Comparison of ENCODE assay signal across 15 cellular contexts in the genomic region with DNA sequence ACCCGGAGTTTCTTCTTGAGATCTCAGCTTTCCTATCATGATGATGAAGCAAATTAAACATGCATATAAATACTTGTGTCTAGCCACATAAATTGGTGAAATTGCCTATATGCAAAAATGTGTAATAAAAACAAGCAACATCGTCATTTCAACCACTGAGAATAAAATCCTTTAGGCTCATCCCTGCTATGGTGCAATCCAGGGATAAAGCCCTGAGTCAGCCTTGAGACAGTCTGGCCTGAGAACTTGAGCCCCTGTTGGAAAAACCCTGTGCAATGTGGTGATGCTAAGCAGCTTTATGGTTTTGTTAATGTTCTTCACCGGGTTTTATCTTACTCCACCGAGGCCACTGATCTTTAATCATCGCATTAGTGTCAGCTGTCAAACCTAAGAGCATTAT.
DNase-seq lines count a peak whose midpoint lies in the region; TF ChIP-seq lines count a peak whose summit lies in the region.
"Had no signal": no experiment of that assay in that cellular context is flagged by ENCODE, and none has a peak within 500 bp of the region (broad histone marks: within the 10 kb centered on the region; RNA-seq: fewer than 3 reads in every experiment).

No MANE protein-coding gene starts in this region.

- H3K27me3 Mint-ChIP-seq in activated T-helper 1 cell treated with anti-CD3 and anti-CD28 coated beads, Interleukin-12 subunit alpha, Interleukin-12 subunit beta, Interleukin-2, Interleukin-4 antibody, amounts not matched to agents 30 ng/mL and 10 ng/mL and 1 ng/mL, durations not matched to agents 14 hours and 24 hours and 36 hours (ENCODE audit: insufficient read depth): peaks cover 4% of the 10 kb centered on the region
- H3K27me3 Mint-ChIP-seq: stimulated activated memory B cell treated with anti-CD40 and anti-IgM and Interleukin-4, amounts not matched to agents 10 μg/mL and 1 μg/mL and 100 μg/mL, for 72 hours had no signal

- no peak overlapping the region for H3K27ac Mint-ChIP-seq in activated T-helper 1 cell treated with anti-CD3 and anti-CD28 coated beads, Interleukin-12 subunit alpha, Interleukin-12 subunit beta, Interleukin-2, Interleukin-4 antibody, amounts not matched to agents 30 ng/mL and 10 ng/mL and 1 ng/mL, durations not matched to agents 14 hours and 24 hours and 36 hours
- H3K27ac Mint-ChIP-seq: stimulated activated memory B cell treated with anti-CD40 and anti-IgM and Interleukin-4, amounts not matched to agents 10 μg/mL and 1 μg/mL and 100 μg/mL, for 72 hours had no signal

- H3K36me3 ChIP-seq in HEK293 (ENCODE audit: control insufficient read depth in 2 of 2, insufficient read depth in 1 of 2, low read length in 2 of 2): no peaks in the 10 kb centered on the region; a peak in 1 of 3 replicates

- H3K4me1 ChIP-seq in HEK293 (ENCODE audit: control insufficient read depth, insufficient read depth, low read length): no peaks in the 10 kb centered on the region

- no peak overlapping the region for H3K4me3 Mint-ChIP-seq in activated T-helper 1 cell treated with anti-CD3 and anti-CD28 coated beads, Interleukin-12 subunit alpha, Interleukin-12 subunit beta, Interleukin-2, Interleukin-4 antibody, amounts not matched to agents 30 ng/mL and 10 ng/mL and 1 ng/mL, durations not matched to agents 14 hours and 24 hours and 36 hours
- H3K4me3 Mint-ChIP-seq: stimulated activated memory B cell treated with anti-CD40 and anti-IgM and Interleukin-4, amounts not matched to agents 10 μg/mL and 1 μg/mL and 100 μg/mL, for 72 hours had no signal

- H3K9me3 Mint-ChIP-seq in activated T-helper 1 cell treated with anti-CD3 and anti-CD28 coated beads, Interleukin-12 subunit alpha, Interleukin-12 subunit beta, Interleukin-2, Interleukin-4 antibody, amounts not matched to agents 30 ng/mL and 10 ng/mL and 1 ng/mL, durations not matched to agents 14 hours and 24 hours and 36 hours: no peaks in the 10 kb centered on the region
- H3K9me3 Mint-ChIP-seq: stimulated activated memory B cell treated with anti-CD40 and anti-IgM and Interleukin-4, amounts not matched to agents 10 μg/mL and 1 μg/mL and 100 μg/mL, for 72 hours had no signal

- H3K27ac ChIP-seq in HEK293 (ENCODE audit: extremely low read depth, low read depth, low read length): no peak overlapping the region
- no peak overlapping the region for H3K27ac ChIP-seq in substantia nigra (ENCODE audit: low read depth, low read length, poor library complexity, severe bottlenecking)

- no peaks in the 10 kb centered on the region for H3K36me3 Mint-ChIP-seq in activated T-helper 1 cell treated with anti-CD3 and anti-CD28 coated beads, Interleukin-12 subunit alpha, Interleukin-12 subunit beta, Interleukin-2, Interleukin-4 antibody, amounts not matched to agents 30 ng/mL and 10 ng/mL and 1 ng/mL, durations not matched to agents 14 hours and 24 hours and 36 hours (ENCODE audit: low read depth)
- H3K36me3 Mint-ChIP-seq: stimulated activated memory B cell treated with anti-CD40 and anti-IgM and Interleukin-4, amounts not matched to agents 10 μg/mL and 1 μg/mL and 100 μg/mL, for 72 hours had no signal

- CTCF ChIA-PET in AG04449 (lab: Yijun Ruan, JAX) (interaction anchor here (1.8 kb wide), 1 partner anchor 13 kb away, joined by 7 read pairs; no protein-coding TSS in a partner anchor), HEK293 (lab: Yijun Ruan, JAX) (interaction anchor here (1.5 kb wide), 1 partner anchor 12 kb away, joined by 4 read pairs; no protein-coding TSS in a partner anchor)

- no peaks in the 10 kb centered on the region for H3K4me1 Mint-ChIP-seq in activated T-helper 1 cell treated with anti-CD3 and anti-CD28 coated beads, Interleukin-12 subunit alpha, Interleukin-12 subunit beta, Interleukin-2, Interleukin-4 antibody, amounts not matched to agents 30 ng/mL and 10 ng/mL and 1 ng/mL, durations not matched to agents 14 hours and 24 hours and 36 hours (ENCODE audit: low read depth)
- H3K4me1 Mint-ChIP-seq: stimulated activated memory B cell treated with anti-CD40 and anti-IgM and Interleukin-4, amounts not matched to agents 10 μg/mL and 1 μg/mL and 100 μg/mL, for 72 hours had no signal

- POLR2A ChIA-PET in AG04449 (lab: Yijun Ruan, JAX): no interaction called here
- POLR2A ChIA-PET in HEK293 (lab: Yijun Ruan, JAX): no interaction called here

- H3K9me3 ChIP-seq in HEK293 (ENCODE audit: control insufficient read depth, insufficient read depth, low read depth, low read length): no peaks in the 10 kb centered on the region
- H3K9me3 ChIP-seq: BE2C had no signal

- TF ChIP-seq CTCF in AG04449 (IDR thresholded peaks at IDR 0.05; ENCODE audit: insufficient read depth, low read length, missing control alignments) (no peak), HEK293 (tag by site-specific recombination; IDR thresholded peaks at IDR 0.05) (no peak)

- DNase-seq in AG04449 (ENCODE audit: low read depth, low spot score) (peak; percentile 94), astrocyte of the hippocampus (ENCODE audit: low read depth, low spot score) (peak; percentile 58), left kidney (ENCODE audit: low read depth, low spot score) (peak; percentile 24), substantia nigra (lab: John Stamatoyannopoulos, UW) (no peak), iPS-NIHi7 (ENCODE audit: extremely low spot score) (no peak)
- no peak for DNase-seq in activated T-helper 1 cell treated with anti-CD3 and anti-CD28 coated beads, Interleukin-12 subunit alpha, Interleukin-12 subunit beta, Interleukin-2, Interleukin-4 antibody, amounts not matched to agents 30 ng/mL and 10 ng/mL and 1 ng/mL, durations not matched to agents 14 hours and 24 hours and 36 hours (ENCODE audit: low spot score)
- DNase-seq in activated CD4-positive, alpha-beta T cell treated with anti-CD3 and anti-CD28 coated beads for 1 hour: no peak
- DNase-seq: activated naive CD4-positive, alpha-beta T cell treated with Interleukin-2 at 50 U/mL for 16 hours; BE2C; KBM-7; NCI-H2081 treated with DMSO at 0.1 percent for 48 hours; occipital lobe; stimulated activated CD4-positive, alpha-beta T cell treated with anti-CD3 and anti-CD28 coated beads, Interleukin-2, amount 100 ng/mL, for 48 hours had no signal

- H3K4me3 ChIP-seq in AG04449 (ENCODE audit: low read depth, low read length) (no peak overlapping the region), HEK293 (ENCODE audit: low read depth, low read length) (no peak overlapping the region)

- intact Hi-C loops in activated T-helper 1 cell treated with anti-CD3 and anti-CD28 coated beads, Interleukin-12 subunit alpha, Interleukin-12 subunit beta, Interleukin-2, Interleukin-4 antibody, amounts not matched to agents 30 ng/mL and 10 ng/mL and 1 ng/mL, durations not matched to agents 14 hours and 24 hours and 36 hours (cut with micrococcal nuclease): no loop called here

TF ChIP-seq in HEK293, 187 proteins besides CTCF, POLR2A, EP300 and RAD21:
- TF ChIP-seq ZNF423 (tag by site-specific recombination; IDR thresholded peaks at IDR 0.05) (no peak), ZXDB (tag by site-specific recombination; IDR thresholded peaks at IDR 0.05) (0 out of 2 replicates have a peak, but pooled peaks have one; percentile 31)

Comparison
In these comparisons a context has a peak if more than half of its experiments do, and no peak if none do; other contexts are left out.
1. DNase-seq: peak in AG04449 (single experiment), astrocyte of the hippocampus (single experiment) and left kidney (single experiment); none in substantia nigra (0 of 49), activated T-helper 1 cell treated with anti-CD3 and anti-CD28 coated beads, Interleukin-12 subunit alpha, Interleukin-12 subunit beta, Interleukin-2, Interleukin-4 antibody, amounts not matched to agents 30 ng/mL and 10 ng/mL and 1 ng/mL, durations not matched to agents 14 hours and 24 hours and 36 hours (single experiment), iPS-NIHi7 (single experiment) and activated CD4-positive, alpha-beta T cell treated with anti-CD3 and anti-CD28 coated beads for 1 hour (single experiment).